ENCODE assay signal across 13 cellular contexts in the genomic region with DNA sequence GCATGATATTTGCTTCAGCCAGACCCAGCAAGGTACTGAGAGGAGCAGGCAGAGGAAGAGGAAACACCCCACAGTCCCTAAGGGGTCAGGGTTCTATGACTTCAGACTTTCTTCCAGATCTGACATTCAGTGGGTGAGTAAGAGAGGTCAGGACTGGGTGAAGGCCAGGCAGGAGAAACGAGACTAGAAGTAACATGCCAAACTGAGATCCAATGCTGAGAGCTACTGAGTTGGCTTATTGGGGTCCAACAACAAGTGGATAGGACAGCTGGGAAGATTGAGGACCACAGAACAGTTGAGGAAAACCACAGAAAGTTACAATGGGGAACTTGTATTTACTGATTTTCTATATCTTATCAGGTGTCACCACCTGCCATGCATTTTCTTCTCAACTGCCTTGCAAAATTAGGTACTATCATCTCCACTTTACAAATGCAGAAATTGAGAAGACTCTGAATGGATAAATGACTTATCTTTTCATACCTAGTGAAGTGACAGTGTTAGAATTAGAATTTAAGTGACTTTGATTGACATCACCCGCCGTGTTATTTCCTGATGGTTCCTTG. TPM values are rescaled to one million over a fixed set of nuclear protein-coding genes. Genes with fewer than 3 reads are reported as not detected.
DNase-seq lines count a peak whose midpoint lies in the region; ATAC-seq and TF ChIP-seq lines count a peak whose summit lies in the region.
"Had no signal": no experiment of that assay in that cellular context is flagged by ENCODE, and none has a peak within 500 bp of the region (broad histone marks: within the 10 kb centered on the region; RNA-seq: fewer than 3 reads in every experiment).

No MANE protein-coding gene starts in this region.

- TF ChIP-seq CTCF in NB4 (IDR thresholded peaks at IDR 0.05; ENCODE audit: low read depth, low read length) (no peak), vagina (IDR thresholded peaks at IDR 0.05) (no peak)

- no peaks in the 10 kb centered on the region for H3K9me3 ChIP-seq in vagina
- H3K9me3 ChIP-seq: spleen had no signal

- H3K4me1 ChIP-seq in vagina = peaks cover 11% of the 10 kb centered on the region

- no peaks in the 10 kb centered on the region for H3K36me3 ChIP-seq in vagina
- H3K36me3 ChIP-seq: spleen had no signal

- intact Hi-C loops in vagina (cut with DNase I) = no loop called here

- no peaks in the 10 kb centered on the region for H3K27me3 ChIP-seq in vagina
- H3K27me3 ChIP-seq: spleen had no signal

- H3K9me3 Mint-ChIP-seq in stimulated activated memory B cell treated with anti-CD40 and anti-IgM and Interleukin-4, amounts not matched to agents 10 μg/mL and 1 μg/mL and 100 μg/mL, for 72 hours = no peaks in the 10 kb centered on the region
- H3K9me3 Mint-ChIP-seq: dendritic cell treated with granulocyte-macrophage colony-stimulating factor and Interleukin-4, amounts not matched to agents 40 ng/mL and 50 ng/mL, for 4 days; T-helper 1 cell treated with Interleukin-12 subunit alpha and Interleukin-12 subunit beta and Interleukin-4 antibody, amounts not matched to agents 30 μg/mL and 1 μg/mL, for 36 hours had no signal

- no peaks in the 10 kb centered on the region for H3K27me3 Mint-ChIP-seq in stimulated activated memory B cell treated with anti-CD40 and anti-IgM and Interleukin-4, amounts not matched to agents 10 μg/mL and 1 μg/mL and 100 μg/mL, for 72 hours
- H3K27me3 Mint-ChIP-seq: activated naive CD8-positive, alpha-beta T cell treated with anti-CD3 and anti-CD28 coated beads, Interleukin-2, amount 10 ng/mL, durations not matched to agents 7 days and 5 days; naive thymus-derived CD4-positive, alpha-beta T cell had no signal

- H3K4me1 Mint-ChIP-seq in stimulated activated memory B cell treated with anti-CD40 and anti-IgM and Interleukin-4, amounts not matched to agents 10 μg/mL and 1 μg/mL and 100 μg/mL, for 72 hours = peaks cover 16% of the 10 kb centered on the region

- no peak overlapping the region for H3K4me3 Mint-ChIP-seq in stimulated activated memory B cell treated with anti-CD40 and anti-IgM and Interleukin-4, amounts not matched to agents 10 μg/mL and 1 μg/mL and 100 μg/mL, for 72 hours
- H3K4me3 Mint-ChIP-seq: activated naive CD8-positive, alpha-beta T cell treated with anti-CD3 and anti-CD28 coated beads, Interleukin-2, amount 10 ng/mL, durations not matched to agents 7 days and 5 days; dendritic cell treated with granulocyte-macrophage colony-stimulating factor and Interleukin-4, amounts not matched to agents 40 ng/mL and 50 ng/mL, for 4 days; naive thymus-derived CD4-positive, alpha-beta T cell; T-helper 1 cell treated with Interleukin-12 subunit alpha and Interleukin-12 subunit beta and Interleukin-4 antibody, amounts not matched to agents 30 μg/mL and 1 μg/mL, for 36 hours had no signal

- ATAC-seq in GM19395 (IDR thresholded peaks at IDR 0.05; ENCODE audit: unreplicated experiment) (peak; percentile 72), HG02678 (IDR thresholded peaks at IDR 0.05; ENCODE audit: unreplicated experiment) (peak; percentile 78)
- ATAC-seq in stimulated activated memory B cell treated with anti-CD40 and anti-IgM and Interleukin-4, amounts not matched to agents 10 μg/mL and 1 μg/mL and 100 μg/mL, for 72 hours = peak; percentile 98
- ATAC-seq: naive thymus-derived CD4-positive, alpha-beta T cell had no signal

- DNase-seq in NB4 (ENCODE audit: low read depth) (peak; percentile 47), GM03348 (ENCODE audit: low spot score) (no peak), CD1c-positive myeloid dendritic cell (ENCODE audit: extremely low spot score) (no peak), vagina (ENCODE audit: extremely low spot score in 2 of 2) (no peak)
- DNase-seq: activated CD8-positive, alpha-beta memory T cell treated with anti-CD3 and anti-CD28 coated beads for 24 hours; activated naive CD8-positive, alpha-beta T cell treated with anti-CD3 and anti-CD28 coated beads, Interleukin-2, amount 10 ng/mL, durations not matched to agents 7 days and 5 days; naive thymus-derived CD4-positive, alpha-beta T cell; spleen had no signal

- peak overlapping the region; percentile 2 for H3K27ac Mint-ChIP-seq in stimulated activated memory B cell treated with anti-CD40 and anti-IgM and Interleukin-4, amounts not matched to agents 10 μg/mL and 1 μg/mL and 100 μg/mL, for 72 hours
- H3K27ac Mint-ChIP-seq: activated naive CD8-positive, alpha-beta T cell treated with anti-CD3 and anti-CD28 coated beads, Interleukin-2, amount 10 ng/mL, durations not matched to agents 7 days and 5 days; dendritic cell treated with granulocyte-macrophage colony-stimulating factor and Interleukin-4, amounts not matched to agents 40 ng/mL and 50 ng/mL, for 4 days; naive thymus-derived CD4-positive, alpha-beta T cell; T-helper 1 cell treated with Interleukin-12 subunit alpha and Interleukin-12 subunit beta and Interleukin-4 antibody, amounts not matched to agents 30 μg/mL and 1 μg/mL, for 36 hours had no signal

- no peaks in the 10 kb centered on the region for H3K36me3 Mint-ChIP-seq in stimulated activated memory B cell treated with anti-CD40 and anti-IgM and Interleukin-4, amounts not matched to agents 10 μg/mL and 1 μg/mL and 100 μg/mL, for 72 hours
- H3K36me3 Mint-ChIP-seq: activated naive CD8-positive, alpha-beta T cell treated with anti-CD3 and anti-CD28 coated beads, Interleukin-2, amount 10 ng/mL, durations not matched to agents 7 days and 5 days had no signal

- H3K27ac ChIP-seq in vagina = no peak overlapping the region

- H3K4me3 ChIP-seq in NB4 (ENCODE audit: low read depth, low read length) (no peak overlapping the region), vagina (no peak overlapping the region)

- TF ChIP-seq POLR2A in NB4 (IDR thresholded peaks at IDR 0.05; ENCODE audit: extremely low read depth, insufficient read length) (no peak), vagina (IDR thresholded peaks at IDR 0.05) (no peak)

RNA-seq across cellular contexts. Expression of a gene that starts 43.8 kb away (rescaled TPM):
- 36.1 TPM for total RNA-seq in vagina
